In the genomic region with DNA sequence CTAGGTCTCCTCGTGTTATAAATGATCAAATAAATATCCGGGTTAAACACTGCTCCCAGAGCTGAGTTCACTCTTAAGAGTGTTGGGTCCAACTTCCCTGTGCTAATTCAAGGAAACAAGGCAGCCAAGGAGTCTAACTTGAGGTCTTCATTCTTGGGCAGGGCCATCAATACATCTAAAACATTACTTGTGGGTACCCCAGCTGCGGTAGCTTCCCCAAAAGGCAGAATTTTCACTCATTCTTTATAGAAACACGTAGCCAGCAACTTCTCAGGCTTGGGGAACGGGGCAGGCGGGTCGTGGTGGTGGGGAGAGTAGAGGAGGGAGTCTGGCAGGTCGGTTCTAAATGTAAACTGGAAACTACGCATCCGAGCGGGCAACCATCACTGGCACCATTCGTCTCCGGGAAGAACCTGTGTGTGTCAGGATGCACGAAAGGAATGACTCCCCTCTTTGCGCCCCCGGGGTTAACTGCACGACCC, we compare ENCODE assay signal across 9 cellular contexts. TPM values are rescaled to one million over a fixed set of nuclear protein-coding genes. Genes with fewer than 3 reads are reported as not detected.
DNase-seq lines count a peak whose midpoint lies in the region; ATAC-seq and TF ChIP-seq lines count a peak whose summit lies in the region.
"Had no signal": no experiment of that assay in that cellular context is flagged by ENCODE, and none has a peak within 500 bp of the region (broad histone marks: within the 10 kb centered on the region; RNA-seq: fewer than 3 reads in every experiment).

No MANE protein-coding gene starts in this region.

- H4K20me1 ChIP-seq in neural cell (ENCODE audit: insufficient read depth) = no peaks in the 10 kb centered on the region

- H3K4me3 ChIP-seq in CD4-positive, alpha-beta memory T cell (ENCODE audit: low read length in 2 of 2) = peak overlapping the region; percentile 65 to 80
- H3K4me3 ChIP-seq in fibroblast of mammary gland (ENCODE audit: control insufficient read depth, low read depth, low read length) = peak overlapping the region; percentile 83
- peak overlapping the region; percentile 78 for H3K4me3 ChIP-seq in neural cell (ENCODE audit: low read length)

- no peaks in the 10 kb centered on the region for H3F3A ChIP-seq in neural cell (ENCODE audit: insufficient read depth, low read length, poor library complexity, severe bottlenecking)

- intact Hi-C loops in CD4-positive, alpha-beta memory T cell (cut with micrococcal nuclease) = loop anchor here (2.0 to 5.0 kb wide), 3 partner anchors 46 to 594 kb away; a partner anchor contains a TSS

- H3K36me3 ChIP-seq in CD4-positive, alpha-beta memory T cell (ENCODE audit: insufficient read depth, low read length) = no peaks in the 10 kb centered on the region
- H3K36me3 ChIP-seq in neural cell (ENCODE audit: insufficient read depth, low read length) = no peaks in the 10 kb centered on the region

- no peaks in the 10 kb centered on the region for H3K27me3 ChIP-seq in CD4-positive, alpha-beta memory T cell (ENCODE audit: insufficient read depth, low read length)
- no peaks in the 10 kb centered on the region for H3K27me3 ChIP-seq in neural cell (ENCODE audit: insufficient read depth, low read depth, low read length)

- peaks cover 37% of the 10 kb centered on the region for H3K79me2 ChIP-seq in neural cell (replicated peaks; ENCODE audit: insufficient read depth, low read length)

- H3K9me3 Mint-ChIP-seq in CD4-positive, alpha-beta memory T cell = no peaks in the 10 kb centered on the region

- H3K9me3 ChIP-seq in CD4-positive, alpha-beta memory T cell (ENCODE audit: control insufficient read depth in 1 of 2, low read length in 2 of 2) = no peaks in the 10 kb centered on the region
- no peaks in the 10 kb centered on the region for H3K9me3 ChIP-seq in neural cell (ENCODE audit: low read length)

- TF ChIP-seq CTCF in fibroblast of mammary gland (conservative IDR thresholded peaks at IDR 0.05; ENCODE audit: control insufficient read depth, insufficient read depth, low read depth, low read length) = no peak
- no peak for TF ChIP-seq CTCF in neural cell (IDR thresholded peaks at IDR 0.05; ENCODE audit: poor library complexity, severe bottlenecking)

- H2AFZ ChIP-seq in neural cell (ENCODE audit: low read depth, low read length) = peak overlapping the region; percentile 96

- H3K4me1 ChIP-seq in CD4-positive, alpha-beta memory T cell (ENCODE audit: insufficient read depth, low read length) = peaks cover 50% of the 10 kb centered on the region

- no peak for TF ChIP-seq EP300 in neural cell (conservative IDR thresholded peaks at IDR 0.05; ENCODE audit: poor library complexity, severe bottlenecking)

- peaks cover 24 to 58% (median 44%) of the 10 kb centered on the region in 4 donors for H3K4me1 Mint-ChIP-seq in CD4-positive, alpha-beta memory T cell

- ATAC-seq in HG03159 (IDR thresholded peaks at IDR 0.05; ENCODE audit: unreplicated experiment) = peak; percentile 1
- ATAC-seq in GM18868 (IDR thresholded peaks at IDR 0.05; ENCODE audit: unreplicated experiment) = no peak

- H3K27me3 Mint-ChIP-seq in CD4-positive, alpha-beta memory T cell = no peaks in the 10 kb centered on the region

- CTCF ChIA-PET in CD4-positive, alpha-beta memory T cell (lab: Charles Lee; ENCODE audit: partially characterized antibody) = interaction anchor here (0.6 to 3.0 kb wide), 4 partner anchors 42 to 58 kb away, joined by 3 to 8 read pairs (median 4); no protein-coding TSS in a partner anchor

- H3K27ac ChIP-seq in CD4-positive, alpha-beta memory T cell (ENCODE audit: low read depth, low read length) = peak overlapping the region; percentile 87
- peak overlapping the region; percentile 85 for H3K27ac ChIP-seq in neural cell (ENCODE audit: low read length)

- peak overlapping the region; percentile 94 for H3K9ac ChIP-seq in neural cell (ENCODE audit: low read length)

- no peak for DNase-seq in CD4-positive, alpha-beta memory T cell
- peak; percentile 36 for DNase-seq in activated CD4-positive, alpha-beta T cell treated with anti-CD3 and anti-CD28 coated beads for 48 hours
- DNase-seq in fibroblast of mammary gland (ENCODE audit: low read depth) (no peak), SW 1271 (lab: John Stamatoyannopoulos, UW) (no peak), NCI-H2107 treated with DMSO at 0.1 percent for 48 hours (lab: John Stamatoyannopoulos, UW; ENCODE audit: unreplicated experiment) (no peak)

- peak overlapping the region; percentile 90 for H3K4me2 ChIP-seq in neural cell (ENCODE audit: low read length)

- POLR2A ChIA-PET in CD4-positive, alpha-beta memory T cell (lab: Charles Lee; ENCODE audit: partially characterized antibody) = interaction anchor here (0.8 to 3.3 kb wide), 8 partner anchors 9 to 593 kb away, joined by 3 to 26 read pairs (median 6); no protein-coding TSS in a partner anchor

- no peak for TF ChIP-seq RAD21 in neural cell (conservative IDR thresholded peaks at IDR 0.05)

- peak overlapping the region; percentile 89 to 92 (median 90) for H3K4me3 Mint-ChIP-seq in CD4-positive, alpha-beta memory T cell

- H3K36me3 Mint-ChIP-seq in CD4-positive, alpha-beta memory T cell = peaks cover 0 to 8% of the 10 kb centered on the region in 2 donors

- no peaks in the 10 kb centered on the region for H3K9me2 ChIP-seq in neural cell (ENCODE audit: insufficient read depth, low read length)

- peak overlapping the region; percentile 82 to 99 (median 95) for H3K27ac Mint-ChIP-seq in CD4-positive, alpha-beta memory T cell

TF ChIP-seq in neural cell, 6 proteins besides CTCF, POLR2A, EP300 and RAD21:
- TF ChIP-seq TAF1 (IDR thresholded peaks at IDR 0.05; ENCODE audit: low read depth) = no peak
- no peak for TF ChIP-seq EZH2 (IDR thresholded peaks at IDR 0.05; ENCODE audit: borderline replicate concordance, insufficient read depth, low read length, poor library complexity, severe bottlenecking)
- no peak for TF ChIP-seq POLR2AphosphoS5 (IDR thresholded peaks at IDR 0.05)
- no peak for TF ChIP-seq SMC3 (conservative IDR thresholded peaks at IDR 0.05; ENCODE audit: poor library complexity)
- TF ChIP-seq MXI1 (conservative IDR thresholded peaks at IDR 0.05; ENCODE audit: poor library complexity, severe bottlenecking) = no peak
- TF ChIP-seq, protein P1, sequence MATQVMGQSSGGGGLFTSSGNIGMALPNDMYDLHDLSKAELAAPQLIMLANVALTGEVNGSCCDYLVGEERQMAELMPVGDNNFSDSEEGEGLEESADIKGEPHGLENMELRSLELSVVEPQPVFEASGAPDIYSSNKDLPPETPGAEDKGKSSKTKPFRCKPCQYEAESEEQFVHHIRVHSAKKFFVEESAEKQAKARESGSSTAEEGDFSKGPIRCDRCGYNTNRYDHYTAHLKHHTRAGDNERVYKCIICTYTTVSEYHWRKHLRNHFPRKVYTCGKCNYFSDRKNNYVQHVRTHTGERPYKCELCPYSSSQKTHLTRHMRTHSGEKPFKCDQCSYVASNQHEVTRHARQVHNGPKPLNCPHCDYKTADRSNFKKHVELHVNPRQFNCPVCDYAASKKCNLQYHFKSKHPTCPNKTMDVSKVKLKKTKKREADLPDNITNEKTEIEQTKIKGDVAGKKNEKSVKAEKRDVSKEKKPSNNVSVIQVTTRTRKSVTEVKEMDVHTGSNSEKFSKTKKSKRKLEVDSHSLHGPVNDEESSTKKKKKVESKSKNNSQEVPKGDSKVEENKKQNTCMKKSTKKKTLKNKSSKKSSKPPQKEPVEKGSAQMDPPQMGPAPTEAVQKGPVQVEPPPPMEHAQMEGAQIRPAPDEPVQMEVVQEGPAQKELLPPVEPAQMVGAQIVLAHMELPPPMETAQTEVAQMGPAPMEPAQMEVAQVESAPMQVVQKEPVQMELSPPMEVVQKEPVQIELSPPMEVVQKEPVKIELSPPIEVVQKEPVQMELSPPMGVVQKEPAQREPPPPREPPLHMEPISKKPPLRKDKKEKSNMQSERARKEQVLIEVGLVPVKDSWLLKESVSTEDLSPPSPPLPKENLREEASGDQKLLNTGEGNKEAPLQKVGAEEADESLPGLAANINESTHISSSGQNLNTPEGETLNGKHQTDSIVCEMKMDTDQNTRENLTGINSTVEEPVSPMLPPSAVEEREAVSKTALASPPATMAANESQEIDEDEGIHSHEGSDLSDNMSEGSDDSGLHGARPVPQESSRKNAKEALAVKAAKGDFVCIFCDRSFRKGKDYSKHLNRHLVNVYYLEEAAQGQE (IDR thresholded peaks at IDR 0.05; ENCODE audit: borderline replicate concordance) = no peak

RNA-seq across cellular contexts. Expression of a gene that starts 0.7 kb away (rescaled TPM):
- 10 to 100 TPM; 71.1 to 92.8 TPM for total RNA-seq in CD4-positive, alpha-beta memory T cell
- polyA plus RNA-seq in CD4-positive, alpha-beta memory T cell = 100 to 1,000 TPM; 122 to 175 TPM
- 483 and 496 TPM in 2 replicates for polyA plus RNA-seq in neural cell
- 355 and 399 TPM in 2 replicates for polyA minus RNA-seq in neural cell

RNA-seq across cellular contexts. Expression of a gene that starts 53.7 kb away (rescaled TPM):
- total RNA-seq in CD4-positive, alpha-beta memory T cell = 1 to 10 TPM; 3.9 to 5.1 TPM
- polyA plus RNA-seq in CD4-positive, alpha-beta memory T cell = under 1 TPM; 0.13 to 0.31 TPM
- polyA plus RNA-seq in neural cell = not detected in 2 replicates
- polyA minus RNA-seq in neural cell = not detected in 2 replicates
- total RNA-seq: M059J had no signal
